Comparison of ENCODE assay signal across 8 cellular contexts in the genomic region with DNA sequence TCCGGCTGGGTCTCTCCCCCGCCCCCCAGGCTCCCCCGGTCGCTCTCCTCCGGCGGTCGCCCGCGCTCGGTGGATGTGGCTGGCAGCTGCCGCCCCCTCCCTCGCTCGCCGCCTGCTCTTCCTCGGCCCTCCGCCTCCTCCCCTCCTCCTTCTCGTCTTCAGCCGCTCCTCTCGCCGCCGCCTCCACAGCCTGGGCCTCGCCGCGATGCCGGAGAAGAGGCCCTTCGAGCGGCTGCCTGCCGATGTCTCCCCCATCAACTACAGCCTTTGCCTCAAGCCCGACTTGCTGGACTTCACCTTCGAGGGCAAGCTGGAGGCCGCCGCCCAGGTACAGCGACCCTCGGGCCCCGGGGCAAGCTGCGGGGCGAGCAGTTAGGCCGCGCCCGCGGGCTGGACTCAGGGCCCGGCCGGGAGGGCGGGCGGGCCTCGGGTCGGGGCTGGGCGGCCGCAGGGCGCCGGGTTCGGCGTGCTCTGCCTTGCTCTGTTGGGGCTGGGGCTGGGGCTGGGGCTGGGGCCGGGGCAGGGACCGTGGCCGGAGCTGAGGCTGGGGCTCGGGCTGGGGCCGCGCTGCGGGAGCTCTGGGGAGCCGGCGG. TPM values are rescaled to one million over a fixed set of nuclear protein-coding genes. Genes with fewer than 3 reads are reported as not detected.
DNase-seq lines count a peak whose midpoint lies in the region; ATAC-seq, FAIRE-seq and TF ChIP-seq lines count a peak whose summit lies in the region.
"Not testable (repeated sequence)": the region's sequence is repeated elsewhere in the genome, so short reads cannot be mapped to it uniquely, and the experiment has no call there.

No MANE protein-coding gene starts in this region.

- H3K4me1 ChIP-seq in IMR-90 (ENCODE audit: control insufficient read depth, insufficient read depth, low read length); iPS-18a (ENCODE audit: control insufficient read depth, low read depth, low read length); prostate gland (replicated peaks): not testable (repeated sequence)
- H3K4me1 ChIP-seq in vagina, result peaks cover 19% of the 10 kb centered on the region

- not testable (repeated sequence) for H3K36me3 Mint-ChIP-seq in HFFc6 (ENCODE audit: low read depth)

- H3K9ac ChIP-seq in IMR-90 (ENCODE audit: low read depth, low read length), result peak overlapping the region; percentile 68; the same call in 1 of the 2 replicates
- H3K9ac ChIP-seq in iPS-18a (ENCODE audit: low read length), result peak overlapping the region; percentile 52

- H3K23ac ChIP-seq in IMR-90 (ENCODE audit: low read depth, low read length), result not testable (repeated sequence)

- not testable (repeated sequence) for H2AFZ ChIP-seq in IMR-90 (replicated peaks; ENCODE audit: low read length, poor library complexity)

- H3K56ac ChIP-seq in IMR-90 (ENCODE audit: extremely low read depth, insufficient read depth, low read length), result not testable (repeated sequence)

- not testable (repeated sequence) for H2BK120ac ChIP-seq in IMR-90 (ENCODE audit: low read depth, low read length)

- not testable (repeated sequence) for H3K36me3 ChIP-seq in IMR-90 (ENCODE audit: control insufficient read depth, insufficient read depth, low read length); bronchial epithelial cell (ENCODE audit: control insufficient read depth, insufficient read depth, low read length); iPS-18a (ENCODE audit: control insufficient read depth, low read depth, low read length); prostate gland; vagina

- not testable (repeated sequence) for H3K9me1 ChIP-seq in IMR-90 (ENCODE audit: insufficient read depth, low read length)

- FAIRE-seq in bronchial epithelial cell (lab: Jason Lieb, UNC), result not testable (repeated sequence)

- H2AK5ac ChIP-seq in IMR-90 (ENCODE audit: low read depth, low read length), result not testable (repeated sequence)

- H2AK9ac ChIP-seq in IMR-90 (replicated peaks; ENCODE audit: low read depth, low read length, poor library complexity), result not testable (repeated sequence)

- not testable (repeated sequence) for H4K8ac ChIP-seq in IMR-90 (ENCODE audit: low read depth in 2 of 2, low read length in 2 of 2)

- not testable (repeated sequence) for H2BK15ac ChIP-seq in IMR-90 (ENCODE audit: low read depth, low read length)

- not testable (repeated sequence) for H3K4ac ChIP-seq in IMR-90 (ENCODE audit: low read depth, low read length)

- WGBS in IMR-90 (ENCODE audit: extremely low coverage in 2 of 2, insufficient read length in 1 of 2), 2 experiments, result no CpG with 5 or more reads among the region's 62 CpGs
- 5% methylated on average over 4 of the region's 62 CpGs for WGBS in prostate gland

- not testable (repeated sequence) for H3K9me3 Mint-ChIP-seq in HFFc6

- BruUV-seq in IMR-90 (replicated peaks; lab: Mats Ljungman, UMichigan), result not testable (repeated sequence)

- POLR2A ChIA-PET in IMR-90 (lab: Charles Lee; ENCODE audit: unreplicated experiment), result not testable (repeated sequence)

- H4K91ac ChIP-seq in IMR-90 (ENCODE audit: insufficient read depth, low read depth, low read length), result not testable (repeated sequence)

- H3K27ac Mint-ChIP-seq in HFFc6, result not testable (repeated sequence)

- H3K27me3 ChIP-seq in IMR-90 (ENCODE audit: control insufficient read depth, insufficient read depth, low read length); bronchial epithelial cell (ENCODE audit: control insufficient read depth, insufficient read depth, low read length); iPS-18a (ENCODE audit: control insufficient read depth, insufficient read depth, low read length); prostate gland (replicated peaks; ENCODE audit: insufficient read depth); vagina: not testable (repeated sequence)

- not testable (repeated sequence) for H3K14ac ChIP-seq in IMR-90 (replicated peaks; ENCODE audit: low read depth, low read length)

- H3K27me3 Mint-ChIP-seq in HFFc6 (ENCODE audit: insufficient read depth), result not testable (repeated sequence)

- H3K4me3 Mint-ChIP-seq in HFFc6, result peak overlapping the region; percentile 97

- peak overlapping the region; percentile 47; the same call in 1 of the 2 replicates for H3K18ac ChIP-seq in IMR-90 (ENCODE audit: low read depth, low read length)

- not testable (repeated sequence) for H3K4me1 Mint-ChIP-seq in HFFc6 (ENCODE audit: low read depth)

- TF ChIP-seq POLR2A in IMR-90 (IDR thresholded peaks at IDR 0.05; ENCODE audit: low read depth, low read length); prostate gland (IDR thresholded peaks at IDR 0.05); vagina (IDR thresholded peaks at IDR 0.05): not testable (repeated sequence)

- CTCF ChIA-PET in IMR-90 (lab: Yijun Ruan, JAX), result not testable (repeated sequence)

- H4K20me1 ChIP-seq in IMR-90 (ENCODE audit: insufficient read depth, low read length), result not testable (repeated sequence)

- ATAC-seq in GM18502 (IDR thresholded peaks at IDR 0.05; ENCODE audit: poor library complexity, unreplicated experiment) (peak; percentile 32), IMR-90 (ENCODE audit: low read depth) (peak; percentile 50)
- peak; percentile 22 to 23 for ATAC-seq in activated CD4-positive, CD25-positive, alpha-beta regulatory T cell treated with anti-CD3 and anti-CD28 coated beads, Interleukin-2, amount 50 U/mL, for 24 hours

- not testable (repeated sequence) for TF ChIP-seq CTCF in HFFc6 (IDR thresholded peaks at IDR 0.05); IMR-90 (conservative IDR thresholded peaks at IDR 0.05; ENCODE audit: low read depth, low read length); bronchial epithelial cell (IDR thresholded peaks at IDR 0.05; ENCODE audit: insufficient read depth, low read length, severe bottlenecking); prostate gland (IDR thresholded peaks at IDR 0.05); vagina (IDR thresholded peaks at IDR 0.05)

- not testable (repeated sequence) for H3K9me3 ChIP-seq in IMR-90 (ENCODE audit: control insufficient read depth, insufficient read depth, low read length); iPS-18a (ENCODE audit: control insufficient read depth, low read depth, low read length); prostate gland; vagina

- in situ Hi-C loops in IMR-90 (cut with MboI; ENCODE audit: low sequenced_read_pairs), result not testable (repeated sequence)

- intact Hi-C loops in IMR-90 (cut with micrococcal nuclease), result loop anchor here (10.0 kb wide), 1 partner anchor 83 kb away; no protein-coding TSS in a partner anchor
- intact Hi-C loops in prostate gland (cut with DNase I); vagina (cut with DNase I): not testable (repeated sequence)

- peak overlapping the region; percentile 67 for H3K4me3 ChIP-seq in IMR-90 (ENCODE audit: insufficient read depth, low read depth, low read length)
- H3K4me3 ChIP-seq in bronchial epithelial cell (ENCODE audit: low read depth, low read length), result peak overlapping the region; percentile 61
- H3K4me3 ChIP-seq in iPS-18a (ENCODE audit: low read length), result peak overlapping the region; percentile 53
- H3K4me3 ChIP-seq in prostate gland, result peak overlapping the region; percentile 69 to 78
- peak overlapping the region; percentile 68 to 80 for H3K4me3 ChIP-seq in vagina

- not testable (repeated sequence) for H4K5ac ChIP-seq in IMR-90 (ENCODE audit: low read depth, low read length)

- H2BK5ac ChIP-seq in IMR-90 (ENCODE audit: low read depth, low read length, poor library complexity, severe bottlenecking), result peak overlapping the region; percentile 29

- dilution Hi-C loops in IMR-90 (cut with HindIII; ENCODE audit: low sequenced_read_pairs, unreplicated experiment), result not testable (repeated sequence)

- H3K79me1 ChIP-seq in IMR-90 (ENCODE audit: low read depth in 1 of 2, low read length in 2 of 2), result not testable (repeated sequence)

- not testable (repeated sequence) for H3K4me2 ChIP-seq in IMR-90 (ENCODE audit: low read depth, low read length)

- H2BK20ac ChIP-seq in IMR-90 (ENCODE audit: low read depth, low read length), result not testable (repeated sequence)

- not testable (repeated sequence) for DNase-seq in HFFc6; IMR-90; bronchial epithelial cell (ENCODE audit: low read depth); prostate gland (ENCODE audit: low spot score); vagina (ENCODE audit: extremely low spot score in 2 of 2)

- peak overlapping the region; percentile 68 for H3K27ac ChIP-seq in IMR-90 (ENCODE audit: insufficient read depth, low read length)
- not testable (repeated sequence) for H3K27ac ChIP-seq in iPS-18a (ENCODE audit: low read length)
- H3K27ac ChIP-seq in prostate gland, result peak overlapping the region; percentile 91 to 94
- H3K27ac ChIP-seq in vagina, result peak overlapping the region; percentile 97

- not testable (repeated sequence) for TF ChIP-seq RAD21 in IMR-90 (IDR thresholded peaks at IDR 0.05; ENCODE audit: low read length)

RNA-seq across cellular contexts. Expression of a gene that starts 0.4 kb away (rescaled TPM):
- total RNA-seq in HFFc6 (2021; fragmentation: NEBNext Ultra II Directional; extraction: Animal tissue kit (Norgen Biotek cat#: 25700)), result 100 to 1,000 TPM in 2 of 6 experiments, 10 to 100 TPM in 4; 88.8 to 101 (median 89.9) TPM
- total RNA-seq in IMR-90 (2012; rRNA removed) (54.1 and 73.9 TPM in 2 replicates), bronchial epithelial cell (84.2 and 95.0 TPM in 2 replicates), prostate gland (10 to 100 TPM; 67.1 to 70.4 TPM), vagina (121 TPM)
- 60.0 and 64.6 TPM in 2 replicates for polyA plus RNA-seq in IMR-90 (2012; rRNA removed)
- 16.7 and 44.2 TPM in 2 replicates for polyA plus RNA-seq in IMR-90 (2012; cell fraction: cytosol; rRNA removed)
- polyA plus RNA-seq in IMR-90 (2012; cell fraction: nucleus; rRNA removed; ENCODE audit: low replicate concordance), result 159 and 184 TPM in 2 replicates
